ENCODE assay signal across 8 cellular contexts in genomic region chr19:14517840-14518505, GRCh38. TPM values are rescaled to one million over a fixed set of nuclear protein-coding genes. Genes with fewer than 3 reads are reported as not detected.
DNase-seq lines count a peak whose midpoint lies in the region; ATAC-seq and TF ChIP-seq lines count a peak whose summit lies in the region.

DNAJB1 (minus strand) TSS chr19:14518397; CDS start chr19:14518349, 48 bp downstream.

- H3K27ac Mint-ChIP-seq in activated CD4-positive, alpha-beta T cell treated with anti-CD3 and anti-CD28 coated beads, Interleukin-2, amount 10 ng/mL, durations not matched to agents 24 days and 14 days, result peak within 1 kb of the TSS; percentile 96
- peak within 1 kb of the TSS; percentile 98 for H3K27ac Mint-ChIP-seq in endodermal cell

- H3K4me1 ChIP-seq in endodermal cell (ENCODE audit: control insufficient read depth, insufficient read depth, low read length) (peaks cover 8% of the 10 kb centered on the region), mesenchymal stem cell (ENCODE audit: control insufficient read depth, insufficient read depth, low read depth, low read length) (peaks cover 30% of the 10 kb centered on the region)

- peak within 1 kb of the TSS; percentile 82 for H2AK5ac ChIP-seq in mesenchymal stem cell (ENCODE audit: low read length, severe bottlenecking)

- peak within 1 kb of the TSS in 1 of 2 experiments; percentile 99 for H3K14ac ChIP-seq in mesenchymal stem cell (ENCODE audit: low read length in 2 of 2)

- H3K36me3 ChIP-seq in endodermal cell (ENCODE audit: control insufficient read depth, insufficient read depth, low read length), result peaks cover 38% of the 10 kb centered on the region
- peaks cover 32 to 39% of the 10 kb centered on the region in 2 experiments for H3K36me3 ChIP-seq in mesenchymal stem cell (ENCODE audit: control insufficient read depth in 1 of 2, insufficient read depth in 2 of 2, low read depth in 1 of 2, low read length in 2 of 2)

- peak within 1 kb of the TSS; percentile 94 for H3K9ac ChIP-seq in endodermal cell (ENCODE audit: extremely low read depth, low read length, poor library complexity, severe bottlenecking)
- peak within 1 kb of the TSS; percentile 98 for H3K9ac ChIP-seq in mesenchymal stem cell (ENCODE audit: low read length)

- peak within 1 kb of the TSS; percentile 97 for H2BK15ac ChIP-seq in mesenchymal stem cell (ENCODE audit: low read depth, poor library complexity, severe bottlenecking)

- no peaks in the 10 kb centered on the region for H3K9me3 Mint-ChIP-seq in activated CD4-positive, alpha-beta T cell treated with anti-CD3 and anti-CD28 coated beads, Interleukin-2, amount 10 ng/mL, durations not matched to agents 24 days and 14 days
- H3K9me3 Mint-ChIP-seq in endodermal cell, result no peaks in the 10 kb centered on the region

- H3K79me1 ChIP-seq in mesenchymal stem cell (replicated peaks; ENCODE audit: low read length, poor library complexity, severe bottlenecking), result peaks cover 4% of the 10 kb centered on the region

- intact Hi-C loops in activated CD4-positive, alpha-beta T cell treated with anti-CD3 and anti-CD28 coated beads, Interleukin-2, amount 10 ng/mL, durations not matched to agents 24 days and 14 days (cut with micrococcal nuclease), result loop anchor here (1.0 kb wide), 2 partner anchors 11 to 13 kb away; partner anchors contain the start of gene TECR

- peak within 1 kb of the TSS; percentile 91 to 96 for H3K4ac ChIP-seq in mesenchymal stem cell (ENCODE audit: low read depth in 1 of 2, low read length in 2 of 2)

- peak within 1 kb of the TSS; percentile 85 for H2BK120ac ChIP-seq in mesenchymal stem cell (ENCODE audit: low read depth, low read length)

- peak within 1 kb of the TSS; percentile 93 for H4K91ac ChIP-seq in mesenchymal stem cell (ENCODE audit: low read length)

- H4K8ac ChIP-seq in mesenchymal stem cell (ENCODE audit: low read length), result peak within 1 kb of the TSS; percentile 91

- 0 to 2% methylated on average over 20 to 82 of the region's 82 CpGs for WGBS in endodermal cell (ENCODE audit: insufficient coverage in 1 of 2, insufficient read length in 1 of 2), 2 experiments
- whole genome bisulfite sequencing in mesenchymal stem cell, result under 1% methylated on average over 43 of the region's 82 CpGs

- H3K9me3 ChIP-seq in endodermal cell (ENCODE audit: control insufficient read depth, low read length), result no peaks in the 10 kb centered on the region
- H3K9me3 ChIP-seq in mesenchymal stem cell (ENCODE audit: control insufficient read depth, low read length), result no peaks in the 10 kb centered on the region

- peaks cover 60% of the 10 kb centered on the region for H3K4me1 Mint-ChIP-seq in activated CD4-positive, alpha-beta T cell treated with anti-CD3 and anti-CD28 coated beads, Interleukin-2, amount 10 ng/mL, durations not matched to agents 24 days and 14 days
- H3K4me1 Mint-ChIP-seq in endodermal cell, result peaks cover 32% of the 10 kb centered on the region

- peaks cover 44% of the 10 kb centered on the region for H3K36me3 Mint-ChIP-seq in activated CD4-positive, alpha-beta T cell treated with anti-CD3 and anti-CD28 coated beads, Interleukin-2, amount 10 ng/mL, durations not matched to agents 24 days and 14 days (ENCODE audit: low read depth)
- peaks cover 25% of the 10 kb centered on the region for H3K36me3 Mint-ChIP-seq in endodermal cell (ENCODE audit: low read depth)

- peak within 1 kb of the TSS; percentile 74 to 95 for H2BK12ac ChIP-seq in mesenchymal stem cell (ENCODE audit: low read length in 2 of 2)

- peak within 1 kb of the TSS; percentile 82 for H3K27ac ChIP-seq in endodermal cell (ENCODE audit: low read depth, low read length)
- peak within 1 kb of the TSS; percentile 91 for H3K27ac ChIP-seq in mesenchymal stem cell (ENCODE audit: low read length, poor library complexity, severe bottlenecking)

- H3K27me3 Mint-ChIP-seq in activated CD4-positive, alpha-beta T cell treated with anti-CD3 and anti-CD28 coated beads, Interleukin-2, amount 10 ng/mL, durations not matched to agents 24 days and 14 days, result no peaks in the 10 kb centered on the region
- H3K27me3 Mint-ChIP-seq in endodermal cell (ENCODE audit: insufficient read depth), result no peaks in the 10 kb centered on the region

- peak within 1 kb of the TSS; percentile 92 to 99 for H3K18ac ChIP-seq in mesenchymal stem cell (ENCODE audit: low read depth in 1 of 2, low read length in 2 of 2)

- H3K27me3 ChIP-seq in endodermal cell (ENCODE audit: control insufficient read depth, insufficient read depth, low read length, poor library complexity, severe bottlenecking) (no peaks in the 10 kb centered on the region), mesenchymal stem cell (ENCODE audit: control insufficient read depth in 1 of 2, insufficient read depth in 1 of 2, low read length in 2 of 2) (no peaks in the 10 kb centered on the region)

- peak within 1 kb of the TSS; percentile 83 for H3K4me2 ChIP-seq in mesenchymal stem cell (ENCODE audit: low read length, poor library complexity, severe bottlenecking)

- peak within 1 kb of the TSS in 1 of 2 experiments; percentile 96 for H3K23ac ChIP-seq in mesenchymal stem cell (ENCODE audit: low read length in 2 of 2)

- TF ChIP-seq CTCF in endodermal cell (conservative IDR thresholded peaks at IDR 0.05), result no peak

- H2AFZ ChIP-seq in mesenchymal stem cell (ENCODE audit: low read depth, low read length), result peak within 1 kb of the TSS; percentile 72

- H3K4me3 ChIP-seq in endodermal cell (ENCODE audit: low read length) (peak within 1 kb of the TSS; percentile 97), mesenchymal stem cell (ENCODE audit: insufficient read depth in 1 of 2, low read depth in 1 of 2, low read length in 2 of 2) (peak within 1 kb of the TSS; percentile 89 to 99)

- H3K4me3 Mint-ChIP-seq in activated CD4-positive, alpha-beta T cell treated with anti-CD3 and anti-CD28 coated beads, Interleukin-2, amount 10 ng/mL, durations not matched to agents 24 days and 14 days, result peak within 1 kb of the TSS; percentile 90
- peak within 1 kb of the TSS; percentile 88 for H3K4me3 Mint-ChIP-seq in endodermal cell

- DNase-seq in A172 (ENCODE audit: low spot score) (peak; percentile 62), NCI-H2171 (lab: John Stamatoyannopoulos, UW) (peak; percentile 42), endodermal cell (peak; percentile 83), mesenchymal stem cell (peak; percentile 92)
- DNase-seq in activated CD4-positive, alpha-beta T cell treated with anti-CD3 and anti-CD28 coated beads, Interleukin-2, amount 10 ng/mL, durations not matched to agents 24 days and 14 days, result peak; percentile 94
- DNase-seq in stimulated activated CD8-positive, alpha-beta memory T cell treated with anti-CD3 and anti-CD28 coated beads, Interleukin-4, amount 100 ng/mL, for 24 hours (ENCODE audit: low read depth), result peak; percentile 58

- ATAC-seq in GM18498 (IDR thresholded peaks at IDR 0.05; ENCODE audit: unreplicated experiment), result peak; percentile 75
- ATAC-seq in HG02840 (IDR thresholded peaks at IDR 0.05; ENCODE audit: low FRiP score, unreplicated experiment), result peak; percentile 72

- peak within 1 kb of the TSS; percentile 94 for H2BK5ac ChIP-seq in mesenchymal stem cell (ENCODE audit: low read depth, low read length, poor library complexity, severe bottlenecking)

RNA-seq across cellular contexts. Expression of gene DNAJB1, which starts in this region (rescaled TPM):
- total RNA-seq in A172 (2014; rRNA removed; shearing (Covaris generic)), result 216 and 229 TPM in 2 replicates
- 117 and 126 TPM in 2 replicates for total RNA-seq in activated CD4-positive, alpha-beta T cell treated with anti-CD3 and anti-CD28 coated beads, Interleukin-2, amount 10 ng/mL, durations not matched to agents 24 days and 14 days
- 10 to 100 TPM; 66.1 to 70.0 TPM for total RNA-seq in endodermal cell
- polyA plus RNA-seq in endodermal cell (2013, experiment 1 of 2), result 62.8 TPM
- 56.0 TPM for polyA plus RNA-seq in endodermal cell (2013, experiment 2 of 2)
- polyA plus RNA-seq in mesenchymal stem cell (2013, experiment 1 of 2), result 59.4 TPM
- 60.1 TPM for polyA plus RNA-seq in mesenchymal stem cell (2013, experiment 2 of 2)

Comparison
In these comparisons a context has a peak if more than half of its experiments do, and no peak if none do; other contexts are left out.
1. Peak in every context shown above with its lines: DNase-seq, ATAC-seq, H3K4me3 ChIP-seq and H3K27ac ChIP-seq.
2. DNase-seq: peak in every context shown above with its lines; median percentile 94 in activated CD4-positive, alpha-beta T cell treated with anti-CD3 and anti-CD28 coated beads, Interleukin-2, amount 10 ng/mL, durations not matched to agents 24 days and 14 days; 92 in mesenchymal stem cell; 83 in endodermal cell; 62 in A172; 58 in stimulated activated CD8-positive, alpha-beta memory T cell treated with anti-CD3 and anti-CD28 coated beads, Interleukin-4, amount 100 ng/mL, for 24 hours; 42 in NCI-H2171.